In genomic region chr15:48463366-48463880, GRCh38 we compare ENCODE assay signal across 19 cellular contexts.
"Had no signal": no experiment of that assay in that cellular context is flagged by ENCODE, and none has a peak within 500 bp of the region (broad histone marks: within the 10 kb centered on the region; RNA-seq: fewer than 3 reads in every experiment).

No MANE protein-coding gene starts in this region.

- H3K27ac ChIP-seq: cardiac muscle cell, epithelial cell of prostate, heart right ventricle, pancreas, thyroid gland had no signal

- H3K27me3 ChIP-seq: cardiac muscle cell, heart right ventricle, pancreas, thyroid gland had no signal

- H3K4me3 ChIP-seq: cardiac muscle cell, heart right ventricle, lung, pancreas, thyroid gland had no signal

- H3K36me3 ChIP-seq: cardiac muscle cell, pancreas had no signal

- DNase-seq: activated CD4-positive, alpha-beta T cell treated with anti-CD3 and anti-CD28 coated beads for 1 hour; activated CD8-positive, alpha-beta memory T cell treated with anti-CD3 and anti-CD28 coated beads for 24 hours; activated CD8-positive, alpha-beta memory T cell treated with anti-CD3 and anti-CD28 coated beads, Interleukin-2, amount 50 U/mL, for 4 hours; activated naive CD4-positive, alpha-beta T cell treated with Interleukin-2 at 50 U/mL for 16 hours; activated naive CD8-positive, alpha-beta T cell treated with anti-CD3 and anti-CD28 coated beads for 36 hours; activated T-cell treated with anti-CD3 and anti-CD28 coated beads, Interleukin-2, amount 50 U/mL, for 4 hours; amniotic stem cell; heart right ventricle; natural killer cell; pancreas; right cardiac atrium; stimulated activated CD4-positive, alpha-beta T cell treated with anti-CD3 and anti-CD28 coated beads, Interleukin-12 subunit alpha, Interleukin-12 subunit beta, amount 100 ng/mL, for 4 hours; stimulated activated CD4-positive, alpha-beta T cell treated with anti-CD3 and anti-CD28 coated beads, Interleukin-4, amount 100 ng/mL, for 4 hours; stimulated activated naive CD8-positive, alpha-beta T cell treated with anti-CD3 and anti-CD28 coated beads, Interleukin-15, Interleukin-2, amounts not matched to agents 100 U/mL and 50 U/mL, for 24 hours; T-cell; thyroid gland had no signal

- H3K9me3 ChIP-seq: heart right ventricle, pancreas, thyroid gland had no signal

- H3K4me1 ChIP-seq: pancreas had no signal
